ENCODE assay signal across 21 cellular contexts in genomic region chr21:45487161-45487806, GRCh38. TPM values are rescaled to one million over a fixed set of nuclear protein-coding genes. Genes with fewer than 3 reads are reported as not detected.
DNase-seq lines count a peak whose midpoint lies in the region; ATAC-seq and TF ChIP-seq lines count a peak whose summit lies in the region.
"Had no signal": no experiment of that assay in that cellular context is flagged by ENCODE, and none has a peak within 500 bp of the region (broad histone marks: within the 10 kb centered on the region; RNA-seq: fewer than 3 reads in every experiment).

No MANE protein-coding gene starts in this region.

- H4K20me1 ChIP-seq in BLaER1 (no peaks in the 10 kb centered on the region), osteoblast (ENCODE audit: insufficient read depth, low read length) (no peaks in the 10 kb centered on the region)

- POLR2A ChIA-PET in Panc1 (lab: Charles Lee): no interaction called here

- intact Hi-C loops in Panc1 (cut with micrococcal nuclease; ENCODE audit: unreplicated experiment): no loop called here

- peak overlapping the region; percentile 88 for H3K27ac Mint-ChIP-seq in neural crest cell (ENCODE audit: unreplicated experiment)

- H3K4me2 ChIP-seq in BLaER1 (peak overlapping the region; percentile 27), osteoblast (ENCODE audit: insufficient read depth, low read length) (no peak overlapping the region)

- no peaks in the 10 kb centered on the region for H3K79me2 ChIP-seq in osteoblast (ENCODE audit: insufficient read depth, low read length)

- ATAC-seq in Panc1 (no peak), HG02763 (IDR thresholded peaks at IDR 0.05; ENCODE audit: unreplicated experiment) (no peak)
- ATAC-seq: GM12878 had no signal

- H3K4me3 ChIP-seq in BLaER1: no peak overlapping the region
- H3K4me3 ChIP-seq in Panc1 (ENCODE audit: low read depth in 2 of 2, low read length in 2 of 2): no peak overlapping the region
- H3K4me3 ChIP-seq in osteoblast (ENCODE audit: insufficient read depth, low read length): no peak overlapping the region
- H3K4me3 ChIP-seq: GM12878 had no signal

- H3K27me3 ChIP-seq in BLaER1: no peaks in the 10 kb centered on the region
- H3K27me3 ChIP-seq in Panc1 (ENCODE audit: control insufficient read depth, insufficient read depth, low read length): no peaks in the 10 kb centered on the region
- no peaks in the 10 kb centered on the region for H3K27me3 ChIP-seq in osteoblast (ENCODE audit: insufficient read depth, low read length)

- no peaks in the 10 kb centered on the region for H3K9me3 ChIP-seq in BLaER1
- no peaks in the 10 kb centered on the region for H3K9me3 ChIP-seq in Panc1 (ENCODE audit: control insufficient read depth, insufficient read depth, low read depth, low read length)
- H3K9me3 ChIP-seq in osteoblast (ENCODE audit: low read depth, low read length): no peaks in the 10 kb centered on the region

- H3K4me1 ChIP-seq in BLaER1 (peaks cover 60% of the 10 kb centered on the region), Panc1 (ENCODE audit: control insufficient read depth, insufficient read depth, low read length) (peaks cover 26% of the 10 kb centered on the region), osteoblast (ENCODE audit: insufficient read depth, low read length) (no peaks in the 10 kb centered on the region)

- no TSS peak for BruUV-seq in Panc1 (replicated peaks; lab: Mats Ljungman, UMichigan)

- H3K9me3 Mint-ChIP-seq in neural crest cell: no peaks in the 10 kb centered on the region
- H3K9me3 Mint-ChIP-seq: CD8-positive, alpha-beta memory T cell had no signal

- TF ChIP-seq CTCF in Panc1 (IDR thresholded peaks at IDR 0.05): no peak
- no peak for TF ChIP-seq CTCF in neural crest cell (conservative IDR thresholded peaks at IDR 0.05)
- no peak for TF ChIP-seq CTCF in osteoblast (IDR thresholded peaks at IDR 0.05; ENCODE audit: extremely low read depth, low read depth, low read length)

- no peaks in the 10 kb centered on the region for H3K36me3 Mint-ChIP-seq in neural crest cell (ENCODE audit: low read depth)
- H3K36me3 Mint-ChIP-seq: CD4-positive, CD25-positive, alpha-beta regulatory T cell had no signal

- peaks cover 10% of the 10 kb centered on the region for H3K4me1 Mint-ChIP-seq in neural crest cell

- peaks cover 5% of the 10 kb centered on the region for H3K27me3 Mint-ChIP-seq in neural crest cell (ENCODE audit: low read depth)
- H3K27me3 Mint-ChIP-seq: CD4-positive, CD25-positive, alpha-beta regulatory T cell; CD8-positive, alpha-beta memory T cell had no signal

- in situ Hi-C loops in Panc1 (cut with HindIII; ENCODE audit: low pct_unique_long_range_greater_than_20kb, low sequenced_read_pairs): no loop called here

- no peak overlapping the region for H3K4me3 Mint-ChIP-seq in neural crest cell
- H3K4me3 Mint-ChIP-seq: CD4-positive, CD25-positive, alpha-beta regulatory T cell; CD8-positive, alpha-beta memory T cell had no signal

- no peaks in the 10 kb centered on the region for H3K36me3 ChIP-seq in BLaER1
- no peaks in the 10 kb centered on the region; the same call in 1 of the 2 replicates for H3K36me3 ChIP-seq in Panc1 (ENCODE audit: control insufficient read depth, insufficient read depth, low read length)
- no peaks in the 10 kb centered on the region for H3K36me3 ChIP-seq in osteoblast (ENCODE audit: insufficient read depth, low read length)

- DNase-seq in Panc1 (ENCODE audit: low read depth, low spot score) (no peak), neural crest cell (ENCODE audit: low read depth, low spot score) (no peak), osteoblast (ENCODE audit: insufficient read length, low spot score, missing footprints) (peak; percentile 82)
- no peak for DNase-seq in activated CD4-positive, alpha-beta T cell treated with anti-CD3 and anti-CD28 coated beads for 48 hours
- DNase-seq in activated CD8-positive, alpha-beta memory T cell treated with anti-CD3 and anti-CD28 coated beads, Interleukin-2, amount 50 U/mL, for 48 hours: no peak
- DNase-seq: 8988T; C1 segment of cervical spinal cord; CD4-positive, CD25-positive, alpha-beta regulatory T cell; CD8-positive, alpha-beta memory T cell; COR-L47; DMS 273 treated with DMSO at 0.1 percent for 48 hours; DMS53; DND-41; EL; GOT3; H7; IMR-90 had no signal

- CTCF ChIA-PET in Panc1 (lab: Charles Lee): no interaction called here

- H3K9ac ChIP-seq in BLaER1: peak overlapping the region; percentile 55; the same call in 1 of the 2 replicates

- H3K27ac ChIP-seq in BLaER1 (peak overlapping the region; percentile 47; the same call in 1 of the 2 replicates), Panc1 (ENCODE audit: low read length) (peak overlapping the region; percentile 74), osteoblast (ENCODE audit: low read depth, low read length) (no peak overlapping the region)
- H3K27ac ChIP-seq: HL-60 had no signal

- H2AFZ ChIP-seq in osteoblast (ENCODE audit: low read length): no peak overlapping the region

RNA-seq across cellular contexts. Expression of gene SLC19A1, which starts 55.0 kb away (rescaled TPM):
- 24.5 TPM for total RNA-seq in Panc1 (2021; ENCODE audit: unreplicated experiment)
- 43.5 TPM for polyA plus RNA-seq in Panc1 (2012; ENCODE audit: insufficient read length)
- 31.6 and 35.1 TPM in 2 replicates for total RNA-seq in neural crest cell
- total RNA-seq in osteoblast: 2.9 and 3.2 TPM in 2 replicates
